ENCODE assay signal across 12 cellular contexts in genomic region chr6:130115036-130115435, GRCh38.
DNase-seq lines count a peak whose midpoint lies in the region; ATAC-seq and TF ChIP-seq lines count a peak whose summit lies in the region.
"Had no signal": no experiment of that assay in that cellular context is flagged by ENCODE, and none has a peak within 500 bp of the region (broad histone marks: within the 10 kb centered on the region; RNA-seq: fewer than 3 reads in every experiment).

No MANE protein-coding gene starts in this region.

- no peaks in the 10 kb centered on the region for H4K20me1 ChIP-seq in SU-DHL-6 (ENCODE audit: low read depth, low read length)

- peak overlapping the region; percentile 15 for H2AFZ ChIP-seq in SU-DHL-6 (ENCODE audit: low read depth, low read length, severe bottlenecking)

- DNase-seq in ureter (ENCODE audit: low spot score) = no peak
- DNase-seq in T-helper 1 cell = no peak
- no peak for DNase-seq in NCI-H2171 (lab: John Stamatoyannopoulos, UW)
- DNase-seq in T-helper 9 cell = no peak
- DNase-seq: activated CD4-positive, alpha-beta memory T cell treated with anti-CD3 and anti-CD28 coated beads, Interleukin-2, amount 10 ng/mL, durations not matched to agents 7 days and 5 days; anterior cingulate cortex; CD4-positive, CD25-positive, alpha-beta regulatory T cell had no signal

- H3K9me3 ChIP-seq in SU-DHL-6 (ENCODE audit: insufficient read depth, low read length) = no peaks in the 10 kb centered on the region

- H3K9me2 ChIP-seq in SU-DHL-6 (replicated peaks; ENCODE audit: insufficient read depth, low read length) = no peaks in the 10 kb centered on the region

- ATAC-seq in GM18499 (IDR thresholded peaks at IDR 0.05; ENCODE audit: insufficient read depth, unreplicated experiment) (peak; percentile 96), GM21381 (IDR thresholded peaks at IDR 0.05; ENCODE audit: unreplicated experiment) (peak; percentile 92), HG03095 (IDR thresholded peaks at IDR 0.05; ENCODE audit: unreplicated experiment) (peak; percentile 92)
- ATAC-seq: esophagus mucosa had no signal

- H3K79me2 ChIP-seq in SU-DHL-6 (ENCODE audit: insufficient read depth, low read length) = no peaks in the 10 kb centered on the region

- peak overlapping the region; percentile 48 for H3K27ac ChIP-seq in SU-DHL-6 (ENCODE audit: low read depth, low read length)

- H3K27me3 ChIP-seq in SU-DHL-6 (ENCODE audit: low read length) = no peaks in the 10 kb centered on the region

- H3K4me3 ChIP-seq in SU-DHL-6 (ENCODE audit: insufficient read depth, low read length, poor library complexity, severe bottlenecking) = no peak overlapping the region

- H3K9ac ChIP-seq in SU-DHL-6 (ENCODE audit: low read length) = peak overlapping the region; percentile 2; the same call in 1 of the 2 replicates

- H3F3A ChIP-seq in SU-DHL-6 (ENCODE audit: insufficient read depth) = no peaks in the 10 kb centered on the region

- no peaks in the 10 kb centered on the region for H3K36me3 ChIP-seq in SU-DHL-6 (ENCODE audit: low read length)

- no peak for TF ChIP-seq CTCF in SU-DHL-6 (IDR thresholded peaks at IDR 0.05; ENCODE audit: insufficient read depth, low read length, poor library complexity, severe bottlenecking)

- H3K4me2 ChIP-seq in SU-DHL-6 (ENCODE audit: low read depth, low read length, poor library complexity, severe bottlenecking) = peak overlapping the region; percentile 48
